Comparison of ENCODE assay signal across 8 cellular contexts in the genomic region with DNA sequence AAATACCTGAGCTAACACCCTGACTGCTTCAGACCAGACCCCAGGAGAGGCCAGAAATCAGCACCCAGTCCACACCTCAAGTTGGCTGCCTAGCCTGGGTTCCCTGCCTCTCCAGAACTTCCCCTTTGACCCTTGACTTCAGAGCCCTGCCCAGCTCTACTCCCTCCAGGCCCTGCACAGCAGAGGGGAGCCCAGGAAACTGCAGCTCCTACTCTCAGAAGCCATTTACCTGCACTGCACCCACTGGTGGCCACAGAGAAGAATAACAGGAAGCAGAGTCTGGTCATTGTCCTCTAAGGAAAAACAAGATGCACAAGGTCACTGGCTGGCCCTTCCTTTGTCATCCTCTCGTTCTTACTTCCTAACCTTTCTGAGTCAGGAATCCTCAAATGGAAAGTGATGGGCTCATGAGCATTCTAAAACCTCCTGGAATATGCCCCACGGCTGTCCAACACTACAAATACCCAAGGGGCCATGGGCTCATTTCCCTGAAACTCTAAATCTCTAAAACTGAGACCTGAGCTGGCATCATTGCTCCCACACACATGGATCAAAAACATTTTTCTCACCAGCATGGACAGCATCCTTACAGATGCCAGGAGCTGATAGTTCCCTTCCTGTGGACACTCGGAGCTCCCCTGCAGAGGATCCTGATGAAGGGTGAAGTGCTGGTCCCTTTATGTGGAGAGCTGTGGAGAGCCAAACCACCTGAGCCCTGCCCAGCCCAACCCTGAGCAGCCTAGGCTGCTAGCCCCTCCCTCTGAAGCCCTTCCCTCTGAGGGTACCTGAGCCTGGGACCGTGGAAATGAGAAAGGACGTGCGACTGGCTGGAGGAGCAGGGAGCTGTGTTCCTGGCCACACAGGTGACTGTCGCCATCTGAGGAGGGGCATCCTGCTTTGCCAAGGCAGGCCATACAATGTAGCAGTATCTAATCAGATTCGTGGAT.
DNase-seq lines count a peak whose midpoint lies in the region; ATAC-seq lines count a peak whose summit lies in the region.

Gene ITLN2, minus strand, starts transcription at position 652 of the 947 bp plus-strand sequence. Its CDS starts 68 bp downstream, at position 584.

- H3K4me1 ChIP-seq in iPS-18a (ENCODE audit: control insufficient read depth, low read depth, low read length) = peaks cover 9% of the 10 kb centered on the region

- H3K27me3 ChIP-seq in iPS-18a (ENCODE audit: control insufficient read depth, insufficient read depth, low read length) = no peaks in the 10 kb centered on the region

- no peak within 1 kb of the TSS for H3K9ac ChIP-seq in iPS-18a (ENCODE audit: low read length)

- peak within 1 kb of the TSS; percentile 29 for H3K27ac ChIP-seq in iPS-18a (ENCODE audit: low read length)

- ATAC-seq in HG02678 (IDR thresholded peaks at IDR 0.05; ENCODE audit: unreplicated experiment) (peak; percentile 53), HG02623 (IDR thresholded peaks at IDR 0.05; ENCODE audit: unreplicated experiment) (no peak), GM21528 (IDR thresholded peaks at IDR 0.05; ENCODE audit: low FRiP score, unreplicated experiment) (no peak)

- no peaks in the 10 kb centered on the region for H3K36me3 ChIP-seq in iPS-18a (ENCODE audit: control insufficient read depth, low read depth, low read length)

- no peak within 1 kb of the TSS for H3K4me3 ChIP-seq in iPS-18a (ENCODE audit: low read length)

- peak; percentile 79 for DNase-seq in ELF-1 (ENCODE audit: low read depth, low spot score)
- DNase-seq in RKO (ENCODE audit: low spot score) = peak; percentile 59
- DNase-seq in activated gamma-delta T cell treated with anti-CD3 and anti-CD28 coated beads, Interleukin-2, amount 50 U/mL, for 16 hours (ENCODE audit: low read depth) = peak; percentile 17
- peak in 2 of 3 donors; percentile 23 to 26 for DNase-seq in stimulated activated CD4-positive, alpha-beta T cell treated with anti-CD3 and anti-CD28 coated beads, TNF-alpha, amount 100 ng/mL, for 48 hours (ENCODE audit: low read depth in 3 of 3)

- no peaks in the 10 kb centered on the region for H3K9me3 ChIP-seq in iPS-18a (ENCODE audit: control insufficient read depth, low read depth, low read length)

Comparison
In these comparisons a context has a peak if more than half of its experiments do, and no peak if none do; other contexts are left out.
1. DNase-seq: peak in every context shown above with its lines; median percentile 79 in ELF-1; 59 in RKO; 24 in stimulated activated CD4-positive, alpha-beta T cell treated with anti-CD3 and anti-CD28 coated beads, TNF-alpha, amount 100 ng/mL, for 48 hours; 17 in activated gamma-delta T cell treated with anti-CD3 and anti-CD28 coated beads, Interleukin-2, amount 50 U/mL, for 16 hours.